3 cellular contexts compared by ENCODE assay signal in genomic region chr2:107354143-107354542, GRCh38.
"Had no signal": no experiment of that assay in that cellular context is flagged by ENCODE, and none has a peak within 500 bp of the region (broad histone marks: within the 10 kb centered on the region; RNA-seq: fewer than 3 reads in every experiment).

No MANE protein-coding gene starts in this region.

- DNase-seq: GDM1, GF-D8 had no signal

- H3K4me3 ChIP-seq: GM12878 had no signal

- ATAC-seq: GM12878 had no signal
